In genomic region chr13:32284927-32285632, GRCh38 we compare ENCODE assay signal across 10 cellular contexts. TPM values are rescaled to one million over a fixed set of nuclear protein-coding genes. Genes with fewer than 3 reads are reported as not detected.
DNase-seq lines count a peak whose midpoint lies in the region; ATAC-seq and TF ChIP-seq lines count a peak whose summit lies in the region.
"Had no signal": no experiment of that assay in that cellular context is flagged by ENCODE, and none has a peak within 500 bp of the region (broad histone marks: within the 10 kb centered on the region; RNA-seq: fewer than 3 reads in every experiment).

No MANE protein-coding gene starts in this region.

- H3K9ac ChIP-seq in smooth muscle cell (ENCODE audit: low read depth): no peak overlapping the region

- no peaks in the 10 kb centered on the region for H3F3A ChIP-seq in smooth muscle cell (ENCODE audit: low read depth)

- peak overlapping the region; percentile 25 for H3K4me2 ChIP-seq in smooth muscle cell

- no peaks in the 10 kb centered on the region for H3K9me3 Mint-ChIP-seq in HFFc6
- no peaks in the 10 kb centered on the region for H3K9me3 Mint-ChIP-seq in chondrocyte (ENCODE audit: low read depth)
- no peaks in the 10 kb centered on the region for H3K9me3 Mint-ChIP-seq in CD4-positive, alpha-beta memory T cell

- WGBS in smooth muscle cell (ENCODE audit: low lambda C conversion rate): 29% methylated on average over 6 of the region's 6 CpGs

- H3K4me1 ChIP-seq in smooth muscle cell (ENCODE audit: low read depth): peaks cover 24% of the 10 kb centered on the region
- H3K4me1 ChIP-seq in CD4-positive, alpha-beta memory T cell (ENCODE audit: insufficient read depth, low read length): no peaks in the 10 kb centered on the region

- H3K27me3 ChIP-seq in layer of hippocampus (ENCODE audit: control insufficient read depth, insufficient read depth, low read length) (no peaks in the 10 kb centered on the region), smooth muscle cell (ENCODE audit: low read depth) (no peaks in the 10 kb centered on the region)
- no peaks in the 10 kb centered on the region for H3K27me3 ChIP-seq in CD4-positive, alpha-beta memory T cell (ENCODE audit: insufficient read depth, low read length)

- no peaks in the 10 kb centered on the region for H3K36me3 ChIP-seq in smooth muscle cell (ENCODE audit: low read depth)
- no peaks in the 10 kb centered on the region for H3K36me3 ChIP-seq in CD4-positive, alpha-beta memory T cell (ENCODE audit: insufficient read depth, low read length)

- H3K27ac ChIP-seq in layer of hippocampus (ENCODE audit: low read depth, low read length) (peak overlapping the region; percentile 15), smooth muscle cell (ENCODE audit: low read depth) (peak overlapping the region; percentile 21)
- H3K27ac ChIP-seq in CD4-positive, alpha-beta memory T cell (ENCODE audit: low read depth, low read length): no peak overlapping the region

- no peak overlapping the region for H3K27ac Mint-ChIP-seq in HFFc6
- H3K27ac Mint-ChIP-seq in chondrocyte (ENCODE audit: unreplicated experiment): peak overlapping the region; percentile 95
- H3K27ac Mint-ChIP-seq in CD4-positive, alpha-beta memory T cell: no peak overlapping the region

- H2AFZ ChIP-seq in smooth muscle cell (ENCODE audit: low read depth): peak overlapping the region; percentile 66

- CTCF ChIA-PET in CD4-positive, alpha-beta memory T cell (lab: Charles Lee; ENCODE audit: partially characterized antibody): interaction anchor here (1.1 kb wide), 1 partner anchor 9 kb away, joined by 3 read pairs; no protein-coding TSS in a partner anchor

- POLR2A ChIA-PET in CD4-positive, alpha-beta memory T cell (lab: Charles Lee; ENCODE audit: partially characterized antibody): no interaction called here

- H3K4me1 Mint-ChIP-seq in HFFc6 (ENCODE audit: low read depth) (peaks cover 14% of the 10 kb centered on the region), chondrocyte (ENCODE audit: low read depth) (peaks cover 35% of the 10 kb centered on the region)
- no peaks in the 10 kb centered on the region for H3K4me1 Mint-ChIP-seq in CD4-positive, alpha-beta memory T cell

- no peaks in the 10 kb centered on the region for H3K79me2 ChIP-seq in smooth muscle cell (ENCODE audit: low read depth)

- peak overlapping the region; percentile 22; the same call in 1 of the 2 replicates for H3K4me3 Mint-ChIP-seq in HFFc6
- H3K4me3 Mint-ChIP-seq in chondrocyte (ENCODE audit: unreplicated experiment): peak overlapping the region; percentile 10
- no peak overlapping the region for H3K4me3 Mint-ChIP-seq in CD4-positive, alpha-beta memory T cell

- no peaks in the 10 kb centered on the region for H4K20me1 ChIP-seq in smooth muscle cell (ENCODE audit: low read depth)

- DNase-seq in HFFc6: peak; percentile 18
- DNase-seq in chondrocyte (ENCODE audit: low spot score): no peak
- DNase-seq in smooth muscle cell (lab: John Stamatoyannopoulos, UW; ENCODE audit: unreplicated experiment): no peak
- DNase-seq in NCI-H2081 (lab: John Stamatoyannopoulos, UW): no peak
- DNase-seq in CD4-positive, alpha-beta memory T cell: no peak
- no peak for DNase-seq in HUDEP-2 (lab: John Stamatoyannopoulos, UW; ENCODE audit: unreplicated experiment in 76 of 76)
- DNase-seq: erythroblast, NCI-H2107 had no signal

- TF ChIP-seq CTCF in HFFc6 (IDR thresholded peaks at IDR 0.05) (no peak), chondrocyte (IDR thresholded peaks at IDR 0.05) (no peak), smooth muscle cell (IDR thresholded peaks at IDR 0.05; ENCODE audit: borderline replicate concordance, insufficient read depth, poor library complexity, severe bottlenecking) (no peak)

- H3K36me3 Mint-ChIP-seq in HFFc6 (ENCODE audit: low read depth) (no peaks in the 10 kb centered on the region), chondrocyte (ENCODE audit: low read depth) (peaks cover 7% of the 10 kb centered on the region)
- peaks cover 3 to 21% of the 10 kb centered on the region in 2 donors for H3K36me3 Mint-ChIP-seq in CD4-positive, alpha-beta memory T cell

- no peak for ATAC-seq in HG02798 (IDR thresholded peaks at IDR 0.05; ENCODE audit: poor library complexity, unreplicated experiment)

- H3K4me3 ChIP-seq in smooth muscle cell: no peak overlapping the region
- H3K4me3 ChIP-seq in CD4-positive, alpha-beta memory T cell (ENCODE audit: low read length in 2 of 2): no peak overlapping the region

- intact Hi-C loops in CD4-positive, alpha-beta memory T cell (cut with micrococcal nuclease): no loop called here

- H3K27me3 Mint-ChIP-seq in HFFc6 (ENCODE audit: insufficient read depth) (peaks cover 2% of the 10 kb centered on the region), chondrocyte (ENCODE audit: low read depth) (no peaks in the 10 kb centered on the region)
- no peaks in the 10 kb centered on the region for H3K27me3 Mint-ChIP-seq in CD4-positive, alpha-beta memory T cell

- no peaks in the 10 kb centered on the region for H3K9me3 ChIP-seq in smooth muscle cell (replicated peaks; ENCODE audit: low read depth)
- no peaks in the 10 kb centered on the region for H3K9me3 ChIP-seq in CD4-positive, alpha-beta memory T cell (ENCODE audit: control insufficient read depth in 1 of 2, low read length in 2 of 2)

RNA-seq across cellular contexts. Expression of gene ZAR1L, which starts 30.1 kb away (rescaled TPM):
- total RNA-seq in HFFc6 (2021; fragmentation: NEBNext Ultra II Directional; extraction: Animal tissue kit (Norgen Biotek cat#: 25700)): not detected
- not detected in 3 replicates for total RNA-seq in chondrocyte
- total RNA-seq in smooth muscle cell: not detected in 2 replicates
- polyA plus RNA-seq in smooth muscle cell: 0.26 TPM in 1 of 2 replicates, not detected in the other
- not detected for total RNA-seq in CD4-positive, alpha-beta memory T cell
- polyA plus RNA-seq in CD4-positive, alpha-beta memory T cell: not detected

RNA-seq across cellular contexts. Expression of gene BRCA2, which starts 30.2 kb away (rescaled TPM):
- 1 to 10 TPM; 4.0 to 8.4 (median 8.2) TPM for total RNA-seq in HFFc6 (2021; fragmentation: NEBNext Ultra II Directional; extraction: Animal tissue kit (Norgen Biotek cat#: 25700))
- total RNA-seq in chondrocyte: 2.5 to 7.5 TPM (median 4.4 TPM) in 3 replicates
- total RNA-seq in smooth muscle cell: 4.3 and 4.4 TPM in 2 replicates
- 1.7 and 3.2 TPM in 2 replicates for polyA plus RNA-seq in smooth muscle cell
- total RNA-seq in CD4-positive, alpha-beta memory T cell: 1 to 10 TPM; 3.2 TPM
- polyA plus RNA-seq in CD4-positive, alpha-beta memory T cell: 1 to 10 TPM in 1 of 2 donors, under 1 TPM in 1; 0.71 to 2.1 TPM

Comparison
In these comparisons a context has a peak if more than half of its experiments do, and no peak if none do; other contexts are left out.
1. H3K4me3 Mint-ChIP-seq: peak in HFFc6 (single experiment) and chondrocyte (single experiment); none in CD4-positive, alpha-beta memory T cell (0 of 8).